11 cellular contexts compared by ENCODE assay signal in the genomic region with DNA sequence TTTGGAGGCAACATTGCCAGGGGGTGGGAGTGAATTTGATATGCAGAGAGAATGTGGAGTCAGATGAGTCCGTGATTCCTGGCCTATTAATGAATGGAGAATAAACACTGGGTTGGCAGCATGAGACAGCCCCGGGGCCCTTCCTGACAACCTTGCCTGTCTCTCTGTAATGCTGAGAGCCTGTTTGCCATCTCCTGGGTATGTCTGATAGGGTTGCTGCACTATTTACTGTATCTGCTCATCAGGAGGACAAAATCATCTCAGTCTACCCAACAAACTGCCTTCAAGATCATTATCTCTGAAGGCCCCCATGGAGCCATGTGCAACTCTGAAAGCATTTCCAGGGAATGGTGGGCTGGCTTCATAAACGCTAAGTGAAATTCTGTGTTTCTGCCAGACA.
DNase-seq lines count a peak whose midpoint lies in the region; ATAC-seq, FAIRE-seq and TF ChIP-seq lines count a peak whose summit lies in the region.
"Had no signal": no experiment of that assay in that cellular context is flagged by ENCODE, and none has a peak within 500 bp of the region (broad histone marks: within the 10 kb centered on the region; RNA-seq: fewer than 3 reads in every experiment).

No MANE protein-coding gene starts in this region.

- dilution Hi-C loops in keratinocyte (cut with MboI; ENCODE audit: extremely low pct_ligation_motif_present, low sequenced_read_pairs): no loop called here

- no peak for TF ChIP-seq CTCF in keratinocyte (optimal IDR thresholded peaks at IDR 0.05 in 1 of 3, IDR thresholded peaks at IDR 0.05 in 1 of 3, conservative IDR thresholded peaks at IDR 0.05 in 1 of 3; ENCODE audit: extremely low read depth in 1 of 3, insufficient read depth in 2 of 3, low read length in 3 of 3)

- POLR2A ChIA-PET in T-cell (lab: Charles Lee): interaction anchor here in 1 of 2 donors (0.7 kb wide), 1 partner anchor 19 kb away, joined by 6 read pairs; no protein-coding TSS in a partner anchor

- H3K9ac ChIP-seq in keratinocyte (ENCODE audit: control insufficient read depth, extremely low read depth, insufficient read depth, low read length): peak overlapping the region; percentile 81

- peak overlapping the region; percentile 86 for H3K27ac ChIP-seq in keratinocyte (ENCODE audit: control insufficient read depth, insufficient read depth, low read length)
- H3K27ac ChIP-seq: tibial artery had no signal

- peak; percentile 25 for DNase-seq in COLO829 (ENCODE audit: low spot score)
- peak; percentile 73 to 93 (median 82) for DNase-seq in NCI-H1417 (lab: John Stamatoyannopoulos, UW)
- DNase-seq in T-cell: no peak
- peak; percentile 54 for DNase-seq in keratinocyte (ENCODE audit: low read depth, low spot score)
- DNase-seq in NCI-H82 treated with DMSO at 0.1 percent for 48 hours (lab: John Stamatoyannopoulos, UW; ENCODE audit: unreplicated experiment): no peak
- DNase-seq: anterior cingulate cortex, MM.1S, nucleus accumbens, tibial artery had no signal

- no peaks in the 10 kb centered on the region for H4K20me1 ChIP-seq in keratinocyte (ENCODE audit: control insufficient read depth, extremely low read depth, insufficient read depth, low read length)

- peak; percentile 93 for FAIRE-seq in keratinocyte (lab: Jason Lieb, UNC)

- peaks cover 61 to 72% (median 68%) of the 10 kb centered on the region in 3 donors for H3K4me1 Mint-ChIP-seq in T-cell

- H3K4me2 ChIP-seq in keratinocyte (ENCODE audit: control insufficient read depth, extremely low read depth, insufficient read depth, low read depth, low read length): peak overlapping the region; percentile 98

- CTCF ChIA-PET in T-cell (lab: Charles Lee): interaction anchor here (0.5 to 1.7 kb wide), 3 partner anchors 47 to 237 kb away, joined by 3 to 6 read pairs (median 5); no protein-coding TSS in a partner anchor

- ATAC-seq in T-cell (replicated peaks in 1 of 4) (no peak), HG03442 (IDR thresholded peaks at IDR 0.05; ENCODE audit: unreplicated experiment) (no peak), GM21515 (IDR thresholded peaks at IDR 0.05; ENCODE audit: unreplicated experiment) (no peak)

- H3K4me3 ChIP-seq in keratinocyte (ENCODE audit: control insufficient read depth in 2 of 3, extremely low read depth in 1 of 3, insufficient read depth in 2 of 3, low read depth in 1 of 3, low read length in 3 of 3): peak overlapping the region in 2 of 3 experiments; percentile 77 to 87
- H3K4me3 ChIP-seq: tibial artery had no signal

- H3K9me1 ChIP-seq in keratinocyte (ENCODE audit: control insufficient read depth, extremely low read depth, insufficient read depth, low read length): no peaks in the 10 kb centered on the region

- H3K9me3 Mint-ChIP-seq in T-cell: peaks cover 0 to 5% (median 4%) of the 10 kb centered on the region in 3 donors

- peaks cover 0 to 3% of the 10 kb centered on the region in 2 experiments for H3K36me3 ChIP-seq in keratinocyte (ENCODE audit: control insufficient read depth in 2 of 2, extremely low read depth in 1 of 2, insufficient read depth in 2 of 2, low read length in 2 of 2)
- H3K36me3 ChIP-seq: tibial artery had no signal

- H3K27me3 ChIP-seq in keratinocyte (ENCODE audit: control insufficient read depth, extremely low read depth, insufficient read depth, low read length): no peaks in the 10 kb centered on the region
- H3K27me3 ChIP-seq: tibial artery had no signal

- peaks cover 63% of the 10 kb centered on the region for H3K36me3 Mint-ChIP-seq in T-cell

- peaks cover 53% of the 10 kb centered on the region for H3K4me1 ChIP-seq in keratinocyte (ENCODE audit: control insufficient read depth, extremely low read depth, insufficient read depth, low read length)
- H3K4me1 ChIP-seq: tibial artery had no signal

- H3K27me3 Mint-ChIP-seq in T-cell: no peaks in the 10 kb centered on the region

- peaks cover 13% of the 10 kb centered on the region for H3K79me2 ChIP-seq in keratinocyte (ENCODE audit: control insufficient read depth, insufficient read depth, low read length)

- H3K9me3 ChIP-seq in keratinocyte (ENCODE audit: control insufficient read depth, low read depth, low read length): no peaks in the 10 kb centered on the region
- H3K9me3 ChIP-seq: tibial artery had no signal

- H2AFZ ChIP-seq in keratinocyte (ENCODE audit: control insufficient read depth, low read length): peak overlapping the region; percentile 3

- H3K27ac Mint-ChIP-seq in T-cell: peak overlapping the region; percentile 84 to 90

- H3K4me3 Mint-ChIP-seq in T-cell: no peak overlapping the region

Comparison
In these comparisons a context has a peak if more than half of its experiments do, and no peak if none do; other contexts are left out.
1. DNase-seq: peak in COLO829 (single experiment), NCI-H1417 (3 of 3) and keratinocyte (single experiment); none in T-cell (0 of 34) and NCI-H82 treated with DMSO at 0.1 percent for 48 hours (single experiment).